ENCODE assay signal across 8 cellular contexts in genomic region chr3:143171141-143171651, GRCh38. TPM values are rescaled to one million over a fixed set of nuclear protein-coding genes. Genes with fewer than 3 reads are reported as not detected.
DNase-seq lines count a peak whose midpoint lies in the region; ATAC-seq, FAIRE-seq and TF ChIP-seq lines count a peak whose summit lies in the region.

No MANE protein-coding gene starts in this region.

- H3K4me3 ChIP-seq in DND-41 (ENCODE audit: low read depth in 1 of 2, low read length in 2 of 2) (peak overlapping the region in 1 of 2 experiments; percentile 43; a peak in 2 of 4 replicates), Karpas-422 (ENCODE audit: low read length) (no peak overlapping the region), choroid plexus epithelial cell (ENCODE audit: low read depth, low read length) (no peak overlapping the region)

- H2AFZ ChIP-seq in DND-41 (ENCODE audit: low read depth, low read length) (no peak overlapping the region), Karpas-422 (ENCODE audit: low read length) (peak overlapping the region; percentile 51; the same call in 1 of the 2 replicates)

- H3K4me1 ChIP-seq in DND-41 (ENCODE audit: insufficient read depth, low read length): peaks cover 90% of the 10 kb centered on the region
- peaks cover 32% of the 10 kb centered on the region for H3K4me1 ChIP-seq in Karpas-422 (ENCODE audit: low read length)

- peaks cover 14% of the 10 kb centered on the region for H3K9me3 ChIP-seq in DND-41 (ENCODE audit: insufficient read depth, low read length, severe bottlenecking)
- H3K9me3 ChIP-seq in Karpas-422 (ENCODE audit: low read length): peaks cover 11% of the 10 kb centered on the region

- H3K79me2 ChIP-seq in DND-41 (ENCODE audit: insufficient read depth, low read length) (peaks cover 28% of the 10 kb centered on the region), Karpas-422 (ENCODE audit: low read length) (no peaks in the 10 kb centered on the region)

- peak overlapping the region; percentile 100 for H3K27ac ChIP-seq in DND-41 (ENCODE audit: low read length)
- peak overlapping the region; percentile 63 for H3K27ac ChIP-seq in Karpas-422 (ENCODE audit: low read length)

- H3K27me3 ChIP-seq in DND-41 (ENCODE audit: insufficient read depth, low read length, poor library complexity): no peaks in the 10 kb centered on the region
- no peaks in the 10 kb centered on the region for H3K27me3 ChIP-seq in Karpas-422 (ENCODE audit: low read length)

- H3K9me2 ChIP-seq in Karpas-422 (replicated peaks; ENCODE audit: insufficient read depth, low read length): no peaks in the 10 kb centered on the region

- peak overlapping the region; percentile 78 for H3K4me3 Mint-ChIP-seq in stimulated activated naive CD8-positive, alpha-beta T cell treated with anti-CD3 and anti-CD28 coated beads, Interleukin-15, Interleukin-2, amounts not matched to agents 100 ng/mL and 50 ng/mL, for 24 hours

- H3K4me2 ChIP-seq in DND-41 (ENCODE audit: insufficient read depth, low read length) (peak overlapping the region; percentile 61), Karpas-422 (ENCODE audit: low read depth, low read length, poor library complexity, severe bottlenecking) (peak overlapping the region; percentile 33)

- H3K4me1 Mint-ChIP-seq in stimulated activated naive CD8-positive, alpha-beta T cell treated with anti-CD3 and anti-CD28 coated beads, Interleukin-15, Interleukin-2, amounts not matched to agents 100 ng/mL and 50 ng/mL, for 24 hours (ENCODE audit: low read depth): peaks cover 90% of the 10 kb centered on the region

- TF ChIP-seq CTCF in DND-41 (IDR thresholded peaks at IDR 0.05; ENCODE audit: borderline replicate concordance, extremely low read depth, low read length, poor library complexity, severe bottlenecking): peak; percentile 6
- TF ChIP-seq CTCF in choroid plexus epithelial cell (conservative IDR thresholded peaks at IDR 0.05; ENCODE audit: low read depth, low read length): no peak

- no peaks in the 10 kb centered on the region for H3K27me3 Mint-ChIP-seq in stimulated activated naive CD8-positive, alpha-beta T cell treated with anti-CD3 and anti-CD28 coated beads, Interleukin-15, Interleukin-2, amounts not matched to agents 100 ng/mL and 50 ng/mL, for 24 hours

- H3K9ac ChIP-seq in DND-41 (ENCODE audit: low read depth, low read length) (peak overlapping the region; percentile 82), Karpas-422 (ENCODE audit: low read length) (peak overlapping the region; percentile 17)

- H3K9me3 Mint-ChIP-seq in stimulated activated naive CD8-positive, alpha-beta T cell treated with anti-CD3 and anti-CD28 coated beads, Interleukin-15, Interleukin-2, amounts not matched to agents 100 ng/mL and 50 ng/mL, for 24 hours: peaks cover 22% of the 10 kb centered on the region

- ATAC-seq in DND-41 (ENCODE audit: insufficient read depth, low read depth) (peak; percentile 69), GM21367 (IDR thresholded peaks at IDR 0.05; ENCODE audit: unreplicated experiment) (peak; percentile 83)

- H3K36me3 Mint-ChIP-seq in stimulated activated naive CD8-positive, alpha-beta T cell treated with anti-CD3 and anti-CD28 coated beads, Interleukin-15, Interleukin-2, amounts not matched to agents 100 ng/mL and 50 ng/mL, for 24 hours (ENCODE audit: low read depth): peaks cover 20% of the 10 kb centered on the region

- peak overlapping the region; percentile 99 for H3K27ac Mint-ChIP-seq in stimulated activated naive CD8-positive, alpha-beta T cell treated with anti-CD3 and anti-CD28 coated beads, Interleukin-15, Interleukin-2, amounts not matched to agents 100 ng/mL and 50 ng/mL, for 24 hours

- H3K36me3 ChIP-seq in DND-41 (ENCODE audit: insufficient read depth, low read length): peaks cover 3% of the 10 kb centered on the region; the same call in 1 of the 2 replicates
- H3K36me3 ChIP-seq in Karpas-422 (ENCODE audit: insufficient read depth, low read length): no peaks in the 10 kb centered on the region; the same call in 1 of the 2 replicates

- peak; percentile 76 for DNase-seq in DND-41
- peak; percentile 63 for DNase-seq in Karpas-422
- peak; percentile 96 for DNase-seq in choroid plexus epithelial cell (ENCODE audit: low read depth)
- DNase-seq in HTR-8/SVneo (ENCODE audit: insufficient read length, low spot score): no peak
- no peak for DNase-seq in NCI-H1092 (lab: John Stamatoyannopoulos, UW)
- no peak for DNase-seq in 8988T

- FAIRE-seq in HTR-8/SVneo (lab: Jason Lieb, UNC): no peak

- H4K20me1 ChIP-seq in DND-41 (ENCODE audit: insufficient read depth, low read length): no peaks in the 10 kb centered on the region
- H4K20me1 ChIP-seq in Karpas-422 (ENCODE audit: insufficient read depth, low read depth, low read length): no peaks in the 10 kb centered on the region

RNA-seq across cellular contexts. Expression of gene CHST2, which starts 51.6 kb away (rescaled TPM):
- total RNA-seq in Karpas-422 (2014; rRNA removed; shearing (Covaris generic); ENCODE audit: low replicate concordance): 14.3 and 23.8 TPM in 2 replicates

Comparison
In these comparisons a context has a peak if more than half of its experiments do, and no peak if none do; other contexts are left out.
1. DNase-seq: peak in DND-41 (single experiment), Karpas-422 (single experiment) and choroid plexus epithelial cell (single experiment); none in HTR-8/SVneo (single experiment), NCI-H1092 (single experiment) and 8988T (single experiment).